16 cellular contexts compared by ENCODE assay signal in genomic region chr3:53688989-53689388, GRCh38.
"Had no signal": no experiment of that assay in that cellular context is flagged by ENCODE, and none has a peak within 500 bp of the region (broad histone marks: within the 10 kb centered on the region; RNA-seq: fewer than 3 reads in every experiment).

No MANE protein-coding gene starts in this region.

- H3K36me3 Mint-ChIP-seq: activated naive CD8-positive, alpha-beta T cell treated with anti-CD3 and anti-CD28 coated beads for 36 hours; naive B cell had no signal

- H3K4me3 Mint-ChIP-seq: activated B cell treated with CpG ODN at 0.5 μM for 24 hours; activated CD4-positive, alpha-beta T cell treated with anti-CD3 and anti-CD28 coated beads, Interleukin-2, amount 10 ng/mL, durations not matched to agents 24 days and 14 days; activated CD8-positive, alpha-beta T cell treated with anti-CD3 and anti-CD28 coated beads, Interleukin-2, amount 10 ng/mL, durations not matched to agents 7 days and 5 days; activated naive CD8-positive, alpha-beta T cell treated with anti-CD3 and anti-CD28 coated beads for 36 hours; activated T-cell treated with anti-CD3 and anti-CD28 coated beads, Interleukin-2, amount 50 U/mL, for 72 hours; naive B cell had no signal

- H3K27ac Mint-ChIP-seq: activated B cell treated with CpG ODN at 0.5 μM for 24 hours; activated CD4-positive, alpha-beta T cell treated with anti-CD3 and anti-CD28 coated beads, Interleukin-2, amount 10 ng/mL, durations not matched to agents 24 days and 14 days; activated CD8-positive, alpha-beta T cell treated with anti-CD3 and anti-CD28 coated beads, Interleukin-2, amount 10 ng/mL, durations not matched to agents 7 days and 5 days; activated naive CD8-positive, alpha-beta T cell treated with anti-CD3 and anti-CD28 coated beads for 36 hours; activated T-cell treated with anti-CD3 and anti-CD28 coated beads, Interleukin-2, amount 50 U/mL, for 72 hours; naive B cell had no signal

- H3K27me3 Mint-ChIP-seq: activated naive CD8-positive, alpha-beta T cell treated with anti-CD3 and anti-CD28 coated beads for 36 hours had no signal

- H3K36me3 ChIP-seq: pancreas, tibial artery had no signal

- H3K4me1 ChIP-seq: pancreas, tibial artery had no signal

- ATAC-seq: activated CD8-positive, alpha-beta T cell treated with anti-CD3 and anti-CD28 coated beads, Interleukin-2, amount 10 ng/mL, durations not matched to agents 7 days and 5 days; activated T-cell treated with anti-CD3 and anti-CD28 coated beads, Interleukin-2, amount 50 U/mL, for 72 hours; left lobe of liver; pancreas had no signal

- H3K9me3 Mint-ChIP-seq: activated B cell treated with CpG ODN at 0.5 μM for 24 hours; activated CD4-positive, alpha-beta T cell treated with anti-CD3 and anti-CD28 coated beads, Interleukin-2, amount 10 ng/mL, durations not matched to agents 24 days and 14 days; activated naive CD8-positive, alpha-beta T cell treated with anti-CD3 and anti-CD28 coated beads for 36 hours; activated T-cell treated with anti-CD3 and anti-CD28 coated beads, Interleukin-2, amount 50 U/mL, for 72 hours; naive B cell had no signal

- H3K4me3 ChIP-seq: pancreas, tibial artery had no signal

- H3K9me3 ChIP-seq: pancreas, tibial artery had no signal

- DNase-seq: activated B cell treated with CpG ODN at 0.5 μM for 24 hours; activated CD4-positive, alpha-beta T cell treated with anti-CD3 and anti-CD28 coated beads, Interleukin-2, amount 10 ng/mL, durations not matched to agents 24 days and 14 days; activated CD8-positive, alpha-beta memory T cell treated with anti-CD3 and anti-CD28 coated beads, Interleukin-2, amount 50 U/mL, for 48 hours; activated CD8-positive, alpha-beta T cell treated with anti-CD3 and anti-CD28 coated beads, Interleukin-2, amount 10 ng/mL, durations not matched to agents 7 days and 5 days; activated gamma-delta T cell; activated naive CD8-positive, alpha-beta T cell treated with anti-CD3 and anti-CD28 coated beads for 36 hours; activated T-cell treated with anti-CD3 and anti-CD28 coated beads, Interleukin-2, amount 50 U/mL, for 72 hours; aorta; dermis blood vessel endothelial cell; erythroblast; naive B cell; pancreas; stimulated activated naive CD4-positive, alpha-beta T cell; T-helper 2 cell; tibial artery had no signal
